Comparison of ENCODE assay signal across 15 cellular contexts in genomic region chr1:160877221-160877620, GRCh38. TPM values are rescaled to one million over a fixed set of nuclear protein-coding genes. Genes with fewer than 3 reads are reported as not detected.
DNase-seq lines count a peak whose midpoint lies in the region; ATAC-seq lines count a peak whose summit lies in the region.
"Had no signal": no experiment of that assay in that cellular context is flagged by ENCODE, and none has a peak within 500 bp of the region (broad histone marks: within the 10 kb centered on the region; RNA-seq: fewer than 3 reads in every experiment).

No MANE protein-coding gene starts in this region.

- intact Hi-C loops in activated CD4-positive, alpha-beta T cell treated with anti-CD3 and anti-CD28 coated beads for 36 hours (cut with DNase I, micrococcal nuclease): loop anchor here (1.0 to 5.0 kb wide), 5 partner anchors 38 to 150 kb away; no protein-coding TSS in a partner anchor

- no peaks in the 10 kb centered on the region for H3K27me3 Mint-ChIP-seq in activated CD4-positive, alpha-beta T cell treated with anti-CD3 and anti-CD28 coated beads for 36 hours
- H3K27me3 Mint-ChIP-seq in T-cell: no peaks in the 10 kb centered on the region
- H3K27me3 Mint-ChIP-seq in naive thymus-derived CD8-positive, alpha-beta T cell: no peaks in the 10 kb centered on the region
- H3K27me3 Mint-ChIP-seq: activated CD4-positive, alpha-beta memory T cell treated with anti-CD3 and anti-CD28 coated beads for 36 hours had no signal

- no peak overlapping the region for H3K27ac Mint-ChIP-seq in activated CD4-positive, alpha-beta T cell treated with anti-CD3 and anti-CD28 coated beads for 36 hours
- H3K27ac Mint-ChIP-seq in T-cell: peak overlapping the region; percentile 19 to 66
- H3K27ac Mint-ChIP-seq in naive thymus-derived CD8-positive, alpha-beta T cell: peak overlapping the region in 3 of 10 donors; percentile 0 to 19 (median 5)
- H3K27ac Mint-ChIP-seq: activated CD4-positive, alpha-beta memory T cell treated with anti-CD3 and anti-CD28 coated beads for 36 hours had no signal

- no peaks in the 10 kb centered on the region for H3K36me3 Mint-ChIP-seq in activated CD4-positive, alpha-beta T cell treated with anti-CD3 and anti-CD28 coated beads for 36 hours (ENCODE audit: low read depth)
- H3K36me3 Mint-ChIP-seq in T-cell: no peaks in the 10 kb centered on the region
- no peaks in the 10 kb centered on the region for H3K36me3 Mint-ChIP-seq in naive thymus-derived CD8-positive, alpha-beta T cell
- H3K36me3 Mint-ChIP-seq: activated CD4-positive, alpha-beta memory T cell treated with anti-CD3 and anti-CD28 coated beads for 36 hours had no signal

- no peak overlapping the region for H3K4me3 ChIP-seq in Jurkat, Clone E6-1 (ENCODE audit: low read length)

- peak; percentile 70 for ATAC-seq in activated CD4-positive, alpha-beta T cell treated with anti-CD3 and anti-CD28 coated beads for 36 hours
- peak; percentile 69 to 81 (median 74) for ATAC-seq in T-cell (replicated peaks in 1 of 4)
- ATAC-seq in naive thymus-derived CD8-positive, alpha-beta T cell: peak; percentile 90 to 94

- DNase-seq in activated CD4-positive, alpha-beta T cell treated with anti-CD3 and anti-CD28 coated beads for 36 hours: no peak
- DNase-seq in activated CD4-positive, alpha-beta T cell treated with anti-CD3 and anti-CD28 coated beads, Interleukin-2, amount 50 U/mL, for 4 hours: no peak
- peak; percentile 41 for DNase-seq in Jurkat, Clone E6-1 (ENCODE audit: low read depth, low spot score)
- DNase-seq in T-cell (peak in 10 of 34 experiments; percentile 6 to 42 (median 20)), DMS114 treated with DMSO at 0.1 percent for 48 hours (lab: John Stamatoyannopoulos, UW; ENCODE audit: unreplicated experiment) (no peak)
- peak in 5 of 10 donors; percentile 10 to 70 (median 53) for DNase-seq in naive thymus-derived CD8-positive, alpha-beta T cell
- no peak for DNase-seq in stimulated activated CD4-positive, alpha-beta T cell treated with anti-CD3 and anti-CD28 coated beads, Interleukin-4, amount 100 ng/mL, for 24 hours
- DNase-seq in stimulated activated CD4-positive, alpha-beta T cell treated with anti-CD3 and anti-CD28 coated beads, Interleukin-2, amount 100 ng/mL, for 24 hours: no peak
- DNase-seq: activated CD4-positive, alpha-beta memory T cell treated with anti-CD3 and anti-CD28 coated beads for 36 hours; NCI-H2029; occipital lobe; SHP77; stimulated activated CD4-positive, alpha-beta T cell treated with anti-CD3 and anti-CD28 coated beads, Interleukin-2, amount 100 ng/mL, for 48 hours; substantia nigra had no signal

- H3K4me3 Mint-ChIP-seq in activated CD4-positive, alpha-beta T cell treated with anti-CD3 and anti-CD28 coated beads for 36 hours: no peak overlapping the region
- no peak overlapping the region for H3K4me3 Mint-ChIP-seq in T-cell
- peak overlapping the region in 4 of 10 donors; percentile 7 to 29 (median 10) for H3K4me3 Mint-ChIP-seq in naive thymus-derived CD8-positive, alpha-beta T cell
- H3K4me3 Mint-ChIP-seq: activated CD4-positive, alpha-beta memory T cell treated with anti-CD3 and anti-CD28 coated beads for 36 hours had no signal

- CTCF ChIA-PET in activated CD4-positive, alpha-beta T cell treated with anti-CD3 and anti-CD28 coated beads for 36 hours (lab: Charles Lee): interaction anchor here (0.6 to 1.7 kb wide), 12 partner anchors 8 to 154 kb away, joined by 3 to 8 read pairs (median 4); partner anchors contain the start of gene ITLN1
- CTCF ChIA-PET in T-cell (lab: Charles Lee): interaction anchor here (0.5 to 1.5 kb wide), 19 partner anchors 11 to 936 kb away, joined by 3 to 13 read pairs (median 4); partner anchors contain the start of gene CD244 (in 1 of the 2)

- POLR2A ChIA-PET in activated CD4-positive, alpha-beta T cell treated with anti-CD3 and anti-CD28 coated beads for 36 hours (lab: Charles Lee): no interaction called here
- POLR2A ChIA-PET in T-cell (lab: Charles Lee): no interaction called here
- POLR2A ChIA-PET in naive thymus-derived CD8-positive, alpha-beta T cell (lab: Charles Lee): interaction anchor here (0.7 to 2.4 kb wide), 3 partner anchors 9 to 200 kb away, joined by 3 to 13 read pairs (median 5); no protein-coding TSS in a partner anchor

- H3K4me1 Mint-ChIP-seq in activated CD4-positive, alpha-beta T cell treated with anti-CD3 and anti-CD28 coated beads for 36 hours: peaks cover 24% of the 10 kb centered on the region
- peaks cover 21 to 27% (median 27%) of the 10 kb centered on the region in 3 donors for H3K4me1 Mint-ChIP-seq in T-cell
- peaks cover 16 to 42% (median 32%) of the 10 kb centered on the region in 4 donors for H3K4me1 Mint-ChIP-seq in naive thymus-derived CD8-positive, alpha-beta T cell

- H3K9me3 Mint-ChIP-seq in activated CD4-positive, alpha-beta T cell treated with anti-CD3 and anti-CD28 coated beads for 36 hours (ENCODE audit: low read depth): no peaks in the 10 kb centered on the region
- no peaks in the 10 kb centered on the region for H3K9me3 Mint-ChIP-seq in T-cell
- H3K9me3 Mint-ChIP-seq in naive thymus-derived CD8-positive, alpha-beta T cell: no peaks in the 10 kb centered on the region
- H3K9me3 Mint-ChIP-seq: activated CD4-positive, alpha-beta memory T cell treated with anti-CD3 and anti-CD28 coated beads for 36 hours had no signal

RNA-seq across cellular contexts. Expression of gene ITLN1, which starts 7.8 kb away (rescaled TPM):
- not detected for total RNA-seq in activated CD4-positive, alpha-beta T cell treated with anti-CD3 and anti-CD28 coated beads for 36 hours
- not detected for polyA plus RNA-seq in Jurkat, Clone E6-1 (2012; ENCODE audit: insufficient read depth, insufficient read length)
- not detected for total RNA-seq in T-cell
- total RNA-seq in naive thymus-derived CD8-positive, alpha-beta T cell: not detected
- polyA plus RNA-seq in naive thymus-derived CD8-positive, alpha-beta T cell: not detected
- total RNA-seq: activated CD4-positive, alpha-beta memory T cell treated with anti-CD3 and anti-CD28 coated beads for 36 hours; epithelial cell of proximal tubule had no signal

RNA-seq across cellular contexts. Expression of gene CD244, which starts 14.5 kb away (rescaled TPM):
- total RNA-seq in activated CD4-positive, alpha-beta T cell treated with anti-CD3 and anti-CD28 coated beads for 36 hours: under 1 TPM; 0.14 to 0.25 TPM
- polyA plus RNA-seq in Jurkat, Clone E6-1 (2012; ENCODE audit: insufficient read depth, insufficient read length): 4.5 TPM
- 10 to 100 TPM in 1 of 5 donors, 1 to 10 TPM in 4; 1.1 to 12.4 (median 2.9) TPM for total RNA-seq in T-cell
- total RNA-seq in naive thymus-derived CD8-positive, alpha-beta T cell: under 1 TPM; 0.62 to 0.66 TPM
- 10 to 100 TPM; 11.7 to 82.2 (median 16.1) TPM for polyA plus RNA-seq in naive thymus-derived CD8-positive, alpha-beta T cell
- total RNA-seq: epithelial cell of proximal tubule, occipital lobe had no signal
